Comparison of ENCODE assay signal across 2 cellular contexts in genomic region chr6:112881027-112881426, GRCh38.
TF ChIP-seq lines count a peak whose summit lies in the region.

No MANE protein-coding gene starts in this region.

TF ChIP-seq in HepG2, 621 proteins besides CTCF, POLR2A, EP300 and RAD21 (continued from another document):
- TF ChIP-seq PRDM10 (CRISPR knock-in tag; IDR thresholded peaks at IDR 0.05; ENCODE audit: low read depth): no peak
- no peak for TF ChIP-seq RFX5 (IDR thresholded peaks at IDR 0.05; ENCODE audit: low read depth, low read length)
- TF ChIP-seq ZFP37 (CRISPR knock-in tag; IDR thresholded peaks at IDR 0.05; ENCODE audit: borderline replicate concordance): no peak

TF ChIP-seq in K562, 482 proteins besides CTCF, POLR2A, EP300 and RAD21 (continued from another document):
- TF ChIP-seq ZNF511 (CRISPR knock-in tag; IDR thresholded peaks at IDR 0.05): no peak
- TF ChIP-seq ATF3 (IDR thresholded peaks at IDR 0.05): peak; percentile 23; the same call in 1 of the 2 replicates
- no peak for TF ChIP-seq ATF3 (CRISPR knock-in tag; conservative IDR thresholded peaks at IDR 0.05)
